In genomic region chr1:22709891-22710687, GRCh38 we compare ENCODE assay signal across 8 cellular contexts. TPM values are rescaled to one million over a fixed set of nuclear protein-coding genes. Genes with fewer than 3 reads are reported as not detected.
DNase-seq lines count a peak whose midpoint lies in the region; ATAC-seq and TF ChIP-seq lines count a peak whose summit lies in the region.

No MANE protein-coding gene starts in this region.

- CTCF ChIA-PET in activated naive CD4-positive, alpha-beta T cell treated with anti-CD3 and anti-CD28 coated beads, Interleukin-2, amount 10 ng/mL, durations not matched to agents 7 days and 5 days (lab: Charles Lee) = interaction anchor here (0.9 kb wide), 1 partner anchor 255 kb away, joined by 3 read pairs; no protein-coding TSS in a partner anchor

- no peaks in the 10 kb centered on the region for H3K9me3 Mint-ChIP-seq in activated naive CD4-positive, alpha-beta T cell treated with anti-CD3 and anti-CD28 coated beads, Interleukin-2, amount 10 ng/mL, durations not matched to agents 7 days and 5 days
- H3K9me3 Mint-ChIP-seq in activated naive CD8-positive, alpha-beta T cell treated with anti-CD3 and anti-CD28 coated beads, Interleukin-2, amount 50 U/mL, for 24 hours = no peaks in the 10 kb centered on the region
- no peaks in the 10 kb centered on the region for H3K9me3 Mint-ChIP-seq in progenitor cell of endocrine pancreas (ENCODE audit: low read depth)

- no peaks in the 10 kb centered on the region for H3K36me3 Mint-ChIP-seq in activated naive CD4-positive, alpha-beta T cell treated with anti-CD3 and anti-CD28 coated beads, Interleukin-2, amount 10 ng/mL, durations not matched to agents 7 days and 5 days
- H3K36me3 Mint-ChIP-seq in activated naive CD8-positive, alpha-beta T cell treated with anti-CD3 and anti-CD28 coated beads, Interleukin-2, amount 50 U/mL, for 24 hours (ENCODE audit: low read depth) = no peaks in the 10 kb centered on the region
- peaks cover 3% of the 10 kb centered on the region for H3K36me3 Mint-ChIP-seq in progenitor cell of endocrine pancreas (ENCODE audit: insufficient read depth)

- H3K27me3 Mint-ChIP-seq in activated naive CD4-positive, alpha-beta T cell treated with anti-CD3 and anti-CD28 coated beads, Interleukin-2, amount 10 ng/mL, durations not matched to agents 7 days and 5 days = peaks cover 71% of the 10 kb centered on the region
- H3K27me3 Mint-ChIP-seq in activated naive CD8-positive, alpha-beta T cell treated with anti-CD3 and anti-CD28 coated beads, Interleukin-2, amount 50 U/mL, for 24 hours = peaks cover 67% of the 10 kb centered on the region
- H3K27me3 Mint-ChIP-seq in progenitor cell of endocrine pancreas = no peaks in the 10 kb centered on the region

- TF ChIP-seq CTCF in progenitor cell of endocrine pancreas (IDR thresholded peaks at IDR 0.05; ENCODE audit: unreplicated experiment) = no peak

- H3K27ac Mint-ChIP-seq in activated naive CD4-positive, alpha-beta T cell treated with anti-CD3 and anti-CD28 coated beads, Interleukin-2, amount 10 ng/mL, durations not matched to agents 7 days and 5 days = no peak overlapping the region
- no peak overlapping the region for H3K27ac Mint-ChIP-seq in activated naive CD8-positive, alpha-beta T cell treated with anti-CD3 and anti-CD28 coated beads, Interleukin-2, amount 50 U/mL, for 24 hours
- H3K27ac Mint-ChIP-seq in progenitor cell of endocrine pancreas = peak overlapping the region; percentile 95

- intact Hi-C loops in left ventricle myocardium superior (cut with micrococcal nuclease) = no loop called here

- DNase-seq in activated naive CD4-positive, alpha-beta T cell treated with Interleukin-2 at 50 U/mL for 16 hours = peak; percentile 37
- no peak for DNase-seq in activated naive CD4-positive, alpha-beta T cell treated with anti-CD3 and anti-CD28 coated beads, Interleukin-2, amount 10 ng/mL, durations not matched to agents 7 days and 5 days
- DNase-seq in NCI-H446 treated with DMSO at 0.1 percent for 48 hours (lab: John Stamatoyannopoulos, UW) = peak; percentile 35
- DNase-seq in activated naive CD8-positive, alpha-beta T cell treated with anti-CD3 and anti-CD28 coated beads, Interleukin-2, amount 50 U/mL, for 24 hours = peak; percentile 39
- peak; percentile 82 for DNase-seq in left ventricle myocardium superior
- DNase-seq in progenitor cell of endocrine pancreas (ENCODE audit: low spot score, unreplicated experiment) = peak; percentile 40

- H3K4me1 Mint-ChIP-seq in activated naive CD4-positive, alpha-beta T cell treated with anti-CD3 and anti-CD28 coated beads, Interleukin-2, amount 10 ng/mL, durations not matched to agents 7 days and 5 days = peaks cover 5% of the 10 kb centered on the region
- peaks cover 12% of the 10 kb centered on the region for H3K4me1 Mint-ChIP-seq in activated naive CD8-positive, alpha-beta T cell treated with anti-CD3 and anti-CD28 coated beads, Interleukin-2, amount 50 U/mL, for 24 hours
- H3K4me1 Mint-ChIP-seq in progenitor cell of endocrine pancreas (ENCODE audit: low read depth) = peaks cover 21% of the 10 kb centered on the region

- ATAC-seq in activated naive CD8-positive, alpha-beta T cell treated with anti-CD3 and anti-CD28 coated beads, Interleukin-2, amount 50 U/mL, for 24 hours = peak; percentile 17
- ATAC-seq in left ventricle myocardium superior (peak; percentile 64), GM19324 (IDR thresholded peaks at IDR 0.05; ENCODE audit: low FRiP score, unreplicated experiment) (no peak), GM18909 (IDR thresholded peaks at IDR 0.05; ENCODE audit: poor library complexity, unreplicated experiment) (no peak)

- H3K4me3 Mint-ChIP-seq in activated naive CD4-positive, alpha-beta T cell treated with anti-CD3 and anti-CD28 coated beads, Interleukin-2, amount 10 ng/mL, durations not matched to agents 7 days and 5 days = no peak overlapping the region
- H3K4me3 Mint-ChIP-seq in activated naive CD8-positive, alpha-beta T cell treated with anti-CD3 and anti-CD28 coated beads, Interleukin-2, amount 50 U/mL, for 24 hours = peak overlapping the region; percentile 65
- peak overlapping the region; percentile 72 for H3K4me3 Mint-ChIP-seq in progenitor cell of endocrine pancreas (ENCODE audit: low read depth)

RNA-seq across cellular contexts. Expression of gene EPHB2, which starts 0.6 kb away (rescaled TPM):
- total RNA-seq in left ventricle myocardium superior = 2.4 TPM
- total RNA-seq in progenitor cell of endocrine pancreas = 64.2 and 69.4 TPM in 2 replicates

RNA-seq across cellular contexts. Expression of gene C1QB, which starts 57.1 kb away (rescaled TPM):
- total RNA-seq in left ventricle myocardium superior (102 TPM), progenitor cell of endocrine pancreas (not detected in 2 replicates)

Comparison
In these comparisons a context has a peak if more than half of its experiments do, and no peak if none do; other contexts are left out.
1. ATAC-seq: peak in activated naive CD8-positive, alpha-beta T cell treated with anti-CD3 and anti-CD28 coated beads, Interleukin-2, amount 50 U/mL, for 24 hours (single experiment) and left ventricle myocardium superior (single experiment); none in GM19324 (single experiment) and GM18909 (single experiment).
2. RNA of gene EPHB2, which starts 0.6 kb away (total RNA-seq): 64.2 to 69.4 TPM in progenitor cell of endocrine pancreas; 2.4 TPM in left ventricle myocardium superior (single experiment); every median in the first group is over 10 times any median in the second.
3. RNA of gene C1QB, which starts 57.1 kb away (total RNA-seq): 102 TPM in left ventricle myocardium superior (single experiment); not detected in progenitor cell of endocrine pancreas; every median in the first group is over 100 times any median in the second.